ENCODE assay signal across 1 cellular context in genomic region chr3:56102034-56102433, GRCh38.
TF ChIP-seq lines count a peak whose summit lies in the region.

No MANE protein-coding gene starts in this region.

TF ChIP-seq in H1, 55 proteins besides CTCF, POLR2A, EP300 and RAD21:
- TF ChIP-seq SP1 (IDR thresholded peaks at IDR 0.05; ENCODE audit: low read depth, low read length) = no peak
TF ChIP-seq in H1: peak in this region for 0.
